Comparison of ENCODE assay signal across 19 cellular contexts in the genomic region with DNA sequence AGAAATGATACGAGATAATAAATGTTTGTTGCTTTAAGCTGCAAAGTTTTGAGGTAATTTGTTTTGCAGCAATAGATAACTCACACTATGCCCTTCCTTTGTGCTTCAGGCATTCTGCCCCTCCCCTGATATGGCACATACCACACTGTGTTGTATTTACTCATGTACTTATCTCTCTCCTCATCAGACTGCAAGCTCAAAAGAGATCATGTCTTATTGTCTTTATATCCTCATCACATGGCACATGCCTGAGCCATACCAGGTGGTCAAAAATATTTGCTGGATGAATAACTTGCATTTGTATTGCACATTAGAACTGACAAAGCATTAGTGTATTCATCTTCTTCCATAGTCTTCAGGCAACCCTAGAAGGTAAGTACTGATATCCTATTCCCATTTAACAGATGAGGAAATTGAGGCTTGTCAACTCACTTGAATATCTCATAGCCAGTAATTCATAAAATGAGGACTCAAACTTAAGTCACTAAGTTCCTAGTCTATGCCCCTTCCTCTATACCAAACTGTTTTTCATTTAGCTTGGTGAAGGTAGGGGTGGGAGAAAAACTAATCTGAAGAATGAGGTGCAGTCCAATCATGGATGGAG.
A peak's percentile ranks its signal among the peaks of the same experiment; 100 is the strongest.
DNase-seq lines count a peak whose midpoint lies in the region; ATAC-seq and TF ChIP-seq lines count a peak whose summit lies in the region.
"Had no signal": no experiment of that assay in that cellular context is flagged by ENCODE, and none has a peak within 500 bp of the region (broad histone marks: within the 10 kb centered on the region; RNA-seq: fewer than 3 reads in every experiment).

No MANE protein-coding gene starts in this region.

- no peaks in the 10 kb centered on the region for H3K27me3 ChIP-seq in smooth muscle cell (ENCODE audit: low read depth)
- no peaks in the 10 kb centered on the region for H3K27me3 ChIP-seq in psoas muscle (ENCODE audit: insufficient read depth in 3 of 3, low read length in 2 of 3)
- H3K27me3 ChIP-seq: dorsolateral prefrontal cortex, pancreas, suprapubic skin had no signal

- H3K4me3 ChIP-seq in smooth muscle cell (no peak overlapping the region), psoas muscle (no peak overlapping the region)
- H3K4me3 ChIP-seq: dorsolateral prefrontal cortex, lower lobe of right lung, pancreas, suprapubic skin had no signal

- no peaks in the 10 kb centered on the region for H3K27me3 Mint-ChIP-seq in T-helper 2 cell treated with Interferon-gamma antibody and Interleukin-4, amounts not matched to agents 5 μg/mL and 100 μg/mL, for 36 hours (ENCODE audit: low read depth)
- H3K27me3 Mint-ChIP-seq: activated naive CD8-positive, alpha-beta T cell; T-helper 17 cell had no signal

- no peak overlapping the region for H3K27ac Mint-ChIP-seq in T-helper 2 cell treated with Interferon-gamma antibody and Interleukin-4, amounts not matched to agents 5 μg/mL and 100 μg/mL, for 36 hours
- H3K27ac Mint-ChIP-seq: activated CD8-positive, alpha-beta T cell treated with anti-CD3 and anti-CD28 coated beads, Interleukin-2, amount 10 ng/mL, durations not matched to agents 7 days and 5 days; activated naive CD8-positive, alpha-beta T cell; H9; T-helper 17 cell had no signal

- H3K4me2 ChIP-seq in smooth muscle cell, result no peak overlapping the region

- no peaks in the 10 kb centered on the region for H3K79me2 ChIP-seq in smooth muscle cell (ENCODE audit: low read depth)

- H3K36me3 ChIP-seq in smooth muscle cell (ENCODE audit: low read depth) (no peaks in the 10 kb centered on the region), psoas muscle (ENCODE audit: insufficient read depth in 1 of 2, low read depth in 1 of 2) (no peaks in the 10 kb centered on the region)
- H3K36me3 ChIP-seq: lower lobe of right lung, pancreas, suprapubic skin had no signal

- TF ChIP-seq CTCF in smooth muscle cell (IDR thresholded peaks at IDR 0.05; ENCODE audit: borderline replicate concordance, insufficient read depth, poor library complexity, severe bottlenecking) (no peak), psoas muscle (IDR thresholded peaks at IDR 0.05) (no peak)

- intact Hi-C loops in psoas muscle (cut with DNase I), result no loop called here

- peaks cover 34% of the 10 kb centered on the region for H3K4me1 Mint-ChIP-seq in T-helper 2 cell treated with Interferon-gamma antibody and Interleukin-4, amounts not matched to agents 5 μg/mL and 100 μg/mL, for 36 hours (ENCODE audit: low read depth)

- no peaks in the 10 kb centered on the region for H3F3A ChIP-seq in smooth muscle cell (ENCODE audit: low read depth)

- H3K36me3 Mint-ChIP-seq in T-helper 2 cell treated with Interferon-gamma antibody and Interleukin-4, amounts not matched to agents 5 μg/mL and 100 μg/mL, for 36 hours (ENCODE audit: low read depth), result no peaks in the 10 kb centered on the region

- H3K9me3 Mint-ChIP-seq in T-helper 2 cell treated with Interferon-gamma antibody and Interleukin-4, amounts not matched to agents 5 μg/mL and 100 μg/mL, for 36 hours, result no peaks in the 10 kb centered on the region
- H3K9me3 Mint-ChIP-seq: H9 had no signal

- H3K4me3 Mint-ChIP-seq in T-helper 2 cell treated with Interferon-gamma antibody and Interleukin-4, amounts not matched to agents 5 μg/mL and 100 μg/mL, for 36 hours, result no peak overlapping the region
- H3K4me3 Mint-ChIP-seq: activated CD8-positive, alpha-beta T cell treated with anti-CD3 and anti-CD28 coated beads, Interleukin-2, amount 10 ng/mL, durations not matched to agents 7 days and 5 days; activated naive CD8-positive, alpha-beta T cell; H9; T-helper 17 cell had no signal

- H3K4me1 ChIP-seq in smooth muscle cell (ENCODE audit: low read depth), result no peaks in the 10 kb centered on the region
- no peaks in the 10 kb centered on the region for H3K4me1 ChIP-seq in psoas muscle

- H3K9ac ChIP-seq in smooth muscle cell (ENCODE audit: low read depth), result no peak overlapping the region

- H3K27ac ChIP-seq in smooth muscle cell (ENCODE audit: low read depth) (peak overlapping the region; percentile 78), psoas muscle (no peak overlapping the region)
- H3K27ac ChIP-seq: lower lobe of right lung, pancreas had no signal

- no peak for ATAC-seq in psoas muscle
- ATAC-seq: activated CD8-positive, alpha-beta T cell treated with anti-CD3 and anti-CD28 coated beads, Interleukin-2, amount 10 ng/mL, durations not matched to agents 7 days and 5 days; lower lobe of right lung; T-helper 17 cell had no signal

- no peak overlapping the region for H2AFZ ChIP-seq in smooth muscle cell (ENCODE audit: low read depth)

- H4K20me1 ChIP-seq in smooth muscle cell (ENCODE audit: low read depth), result no peaks in the 10 kb centered on the region

- 47% methylated on average over 1 of the region's 1 CpG for whole genome bisulfite sequencing in smooth muscle cell (ENCODE audit: low lambda C conversion rate)
- WGBS in psoas muscle, 3 donors, result 52 to 88% (median 73%) methylated on average over 1 of the region's 1 CpG

- H3K9me3 ChIP-seq in smooth muscle cell (replicated peaks; ENCODE audit: low read depth) (no peaks in the 10 kb centered on the region), psoas muscle (no peaks in the 10 kb centered on the region)
- H3K9me3 ChIP-seq: lower lobe of right lung, pancreas, suprapubic skin had no signal

- DNase-seq in NCI-H82 (lab: John Stamatoyannopoulos, UW) (peak; percentile 20), NCI-H82 treated with DMSO at 0.1 percent for 48 hours (lab: John Stamatoyannopoulos, UW; ENCODE audit: unreplicated experiment) (no peak), NCI-H345 treated with DMSO at 0.1 percent for 48 hours (lab: John Stamatoyannopoulos, UW; ENCODE audit: unreplicated experiment) (peak; percentile 56), dermis microvascular lymphatic vessel endothelial cell (ENCODE audit: low read depth in 2 of 2) (peak; percentile 35 to 73), smooth muscle cell (lab: John Stamatoyannopoulos, UW; ENCODE audit: unreplicated experiment) (no peak), psoas muscle (no peak)
- DNase-seq in T-helper 2 cell treated with Interferon-gamma antibody and Interleukin-4, amounts not matched to agents 5 μg/mL and 100 μg/mL, for 36 hours (ENCODE audit: low spot score), result no peak
- no peak for DNase-seq in activated CD8-positive, alpha-beta memory T cell treated with anti-CD3 and anti-CD28 coated beads, Interleukin-2, amount 50 U/mL, for 48 hours
- DNase-seq: ACHN; activated CD8-positive, alpha-beta T cell treated with anti-CD3 and anti-CD28 coated beads, Interleukin-2, amount 10 ng/mL, durations not matched to agents 7 days and 5 days; dorsolateral prefrontal cortex; H9; head of caudate nucleus; lower lobe of right lung; NK-92 treated with Interleukin-12 subunit alpha and Interleukin-12 subunit beta, amount 100 ng/mL, for 24 hours; pancreas; T-helper 17 cell had no signal

Comparison
In these comparisons a context has a peak if more than half of its experiments do, and no peak if none do; other contexts are left out.
1. DNase-seq: peak in NCI-H82 (single experiment), NCI-H345 treated with DMSO at 0.1 percent for 48 hours (single experiment) and dermis microvascular lymphatic vessel endothelial cell (2 of 2); none in NCI-H82 treated with DMSO at 0.1 percent for 48 hours (single experiment), smooth muscle cell (single experiment), T-helper 2 cell treated with Interferon-gamma antibody and Interleukin-4, amounts not matched to agents 5 μg/mL and 100 μg/mL, for 36 hours (single experiment), activated CD8-positive, alpha-beta memory T cell treated with anti-CD3 and anti-CD28 coated beads, Interleukin-2, amount 50 U/mL, for 48 hours (single experiment) and psoas muscle (0 of 2).